ENCODE assay signal across 16 cellular contexts in the genomic region with DNA sequence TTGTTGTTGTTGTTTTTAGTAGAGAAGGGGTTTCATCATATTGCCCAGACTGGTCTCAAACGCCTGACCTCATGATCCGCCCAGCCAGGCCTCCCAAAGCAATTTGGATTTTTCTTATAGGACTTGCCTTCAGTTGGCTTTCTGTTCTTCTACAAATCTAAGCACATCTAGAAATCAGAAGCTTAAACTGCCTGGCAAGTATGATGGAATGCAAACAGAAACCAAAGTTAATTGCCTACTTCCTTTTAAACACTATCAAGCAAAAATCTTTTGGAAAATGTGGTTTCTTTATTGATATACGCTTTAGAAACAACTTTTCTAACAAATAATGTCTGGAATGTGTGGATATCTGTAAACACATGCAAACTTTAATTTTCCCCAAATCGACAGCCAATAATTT.
A peak's percentile ranks its signal among the peaks of the same experiment; 100 is the strongest.
DNase-seq lines count a peak whose midpoint lies in the region; ATAC-seq and TF ChIP-seq lines count a peak whose summit lies in the region.
"Had no signal": no experiment of that assay in that cellular context is flagged by ENCODE, and none has a peak within 500 bp of the region (broad histone marks: within the 10 kb centered on the region; RNA-seq: fewer than 3 reads in every experiment).

No MANE protein-coding gene starts in this region.

- peak; percentile 42 for DNase-seq in H4 (ENCODE audit: low spot score)
- peak; percentile 32 for DNase-seq in SK-N-MC (ENCODE audit: low read depth, low spot score)
- peak; percentile 76 for DNase-seq in fibroblast of peridontal ligament (ENCODE audit: extremely low read depth)
- no peak for DNase-seq in smooth muscle cell (lab: John Stamatoyannopoulos, UW; ENCODE audit: unreplicated experiment)
- DNase-seq in HuH-7.5 (ENCODE audit: low spot score) = no peak
- DNase-seq: activated CD8-positive, alpha-beta memory T cell treated with anti-CD3 and anti-CD28 coated beads, Interleukin-2, amount 50 U/mL, for 48 hours; CD4-positive, alpha-beta memory T cell; endodermal cell; hippocampal formation; natural killer cell; stimulated activated CD4-positive, alpha-beta T cell treated with anti-CD3 and anti-CD28 coated beads, Interleukin-2, amount 100 ng/mL, for 48 hours; T-helper 17 cell; tibial artery had no signal

- no peak overlapping the region for H2AFZ ChIP-seq in smooth muscle cell (ENCODE audit: low read depth)

- ATAC-seq in GM21528 (IDR thresholded peaks at IDR 0.05; ENCODE audit: low FRiP score, unreplicated experiment) (no peak), GM19455 (IDR thresholded peaks at IDR 0.05; ENCODE audit: unreplicated experiment) (no peak)
- ATAC-seq: natural killer cell, T-helper 17 cell had no signal

- peaks cover 1% of the 10 kb centered on the region for H4K20me1 ChIP-seq in smooth muscle cell (ENCODE audit: low read depth)

- no peaks in the 10 kb centered on the region for H3K27me3 ChIP-seq in smooth muscle cell (ENCODE audit: low read depth)
- H3K27me3 ChIP-seq: cardiac muscle cell, tibial artery had no signal

- H3K9me3 ChIP-seq in SK-N-MC (ENCODE audit: low read depth, low read length) (no peaks in the 10 kb centered on the region), smooth muscle cell (replicated peaks; ENCODE audit: low read depth) (no peaks in the 10 kb centered on the region)
- H3K9me3 ChIP-seq: tibial artery had no signal

- peak overlapping the region; percentile 69 for H3K4me2 ChIP-seq in smooth muscle cell

- no peak overlapping the region for H3K9ac ChIP-seq in SK-N-MC (ENCODE audit: insufficient read length)
- no peak overlapping the region for H3K9ac ChIP-seq in smooth muscle cell (ENCODE audit: low read depth)

- no peaks in the 10 kb centered on the region for H3K36me3 ChIP-seq in SK-N-MC (ENCODE audit: insufficient read depth, low read length)
- H3K36me3 ChIP-seq in smooth muscle cell (ENCODE audit: low read depth) = no peaks in the 10 kb centered on the region
- H3K36me3 ChIP-seq: cardiac muscle cell, tibial artery had no signal

- peaks cover 90% of the 10 kb centered on the region for H3K79me2 ChIP-seq in smooth muscle cell (ENCODE audit: low read depth)

- H3K4me3 ChIP-seq in SK-N-MC (peak overlapping the region; percentile 66), smooth muscle cell (no peak overlapping the region)
- H3K4me3 ChIP-seq: cardiac muscle cell, tibial artery had no signal

- H3K27ac ChIP-seq in SK-N-MC (peak overlapping the region; percentile 81; the same call in 1 of the 2 replicates), smooth muscle cell (ENCODE audit: low read depth) (peak overlapping the region; percentile 65)
- H3K27ac ChIP-seq: tibial artery had no signal

- 69% methylated on average over 4 of the region's 4 CpGs for WGBS in smooth muscle cell (ENCODE audit: low lambda C conversion rate)

- no peak for TF ChIP-seq CTCF in smooth muscle cell (IDR thresholded peaks at IDR 0.05; ENCODE audit: borderline replicate concordance, insufficient read depth, poor library complexity, severe bottlenecking)

- peaks cover 9% of the 10 kb centered on the region for H3F3A ChIP-seq in smooth muscle cell (ENCODE audit: low read depth)

- H3K4me1 ChIP-seq in smooth muscle cell (ENCODE audit: low read depth) = peaks cover 21% of the 10 kb centered on the region
- H3K4me1 ChIP-seq: tibial artery had no signal

Comparison
In these comparisons a context has a peak if more than half of its experiments do, and no peak if none do; other contexts are left out.
1. DNase-seq: peak in H4 (single experiment), SK-N-MC (single experiment) and fibroblast of peridontal ligament (single experiment); none in smooth muscle cell (single experiment) and HuH-7.5 (single experiment).